9 cellular contexts compared by ENCODE assay signal in the genomic region with DNA sequence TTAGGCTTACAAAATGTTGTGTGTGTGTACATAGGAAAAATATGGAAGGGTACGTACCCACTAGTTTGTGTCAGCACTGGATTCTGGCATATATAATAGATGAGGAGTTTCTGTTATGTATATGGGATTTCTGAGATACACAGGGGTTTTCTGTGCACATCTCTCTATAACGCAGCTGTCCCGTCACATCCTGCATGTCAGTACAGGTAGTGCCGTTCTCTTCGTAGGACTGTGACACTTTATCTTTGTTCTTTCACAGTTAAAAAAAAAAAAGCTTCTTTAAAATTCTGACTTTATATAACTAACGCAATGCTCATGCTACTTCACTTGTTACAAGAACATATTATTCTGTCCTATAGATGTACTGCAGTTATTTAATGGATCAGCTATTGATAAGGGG.
"Had no signal": no experiment of that assay in that cellular context is flagged by ENCODE, and none has a peak within 500 bp of the region (broad histone marks: within the 10 kb centered on the region; RNA-seq: fewer than 3 reads in every experiment).

No MANE protein-coding gene starts in this region.

- ATAC-seq: GM23338, K562 had no signal

- FAIRE-seq: H1, H54, HTR-8/SVneo, K562 had no signal

- H3K4me3 ChIP-seq: GM23338, K562 had no signal

- H3K4me3 Mint-ChIP-seq: GM23338, H9 had no signal

- H2AFZ ChIP-seq: GM23338 had no signal

- H3K4me2 ChIP-seq: GM23338 had no signal

- H3K27ac Mint-ChIP-seq: GM23338, H9 had no signal

- H3K4me1 Mint-ChIP-seq: GM23338 had no signal

- DNase-seq: H9, HCEC 1CT, IMR-90, KG1 had no signal

- H3K9me3 Mint-ChIP-seq: GM23338, H9 had no signal
